1 cellular context compared by ENCODE assay signal in genomic region chr15:68113751-68114150, GRCh38.
TF ChIP-seq lines count a peak whose summit lies in the region.

No MANE protein-coding gene starts in this region.

TF ChIP-seq in liver, 16 proteins besides CTCF, POLR2A, EP300 and RAD21 (continued from another document):
- TF ChIP-seq ZBTB33 (IDR thresholded peaks at IDR 0.05) (no peak), RXRA (IDR thresholded peaks at IDR 0.05) (no peak)
